24 cellular contexts compared by ENCODE assay signal in genomic region chr22:25482091-25482760, GRCh38.
DNase-seq lines count a peak whose midpoint lies in the region; ATAC-seq and TF ChIP-seq lines count a peak whose summit lies in the region.
"Had no signal": no experiment of that assay in that cellular context is flagged by ENCODE, and none has a peak within 500 bp of the region (broad histone marks: within the 10 kb centered on the region; RNA-seq: fewer than 3 reads in every experiment).

No MANE protein-coding gene starts in this region.

- no peaks in the 10 kb centered on the region; the same call in 1 of the 2 replicates for H3K9me3 ChIP-seq in BE2C
- H3K9me3 ChIP-seq: upper lobe of left lung had no signal

- peaks cover 9% of the 10 kb centered on the region for H3K9me3 Mint-ChIP-seq in activated naive CD8-positive, alpha-beta T cell treated with anti-CD3 and anti-CD28 coated beads, Interleukin-2, amount 50 U/mL, for 24 hours
- H3K9me3 Mint-ChIP-seq: activated T-cell treated with anti-CD3 and anti-CD28 coated beads, Interleukin-2, amount 50 U/mL, for 4 hours; natural killer cell had no signal

- H3K4me3 Mint-ChIP-seq in activated naive CD8-positive, alpha-beta T cell treated with anti-CD3 and anti-CD28 coated beads, Interleukin-2, amount 50 U/mL, for 24 hours: no peak overlapping the region
- H3K4me3 Mint-ChIP-seq: activated T-cell treated with anti-CD3 and anti-CD28 coated beads, Interleukin-2, amount 50 U/mL, for 4 hours; HFFc6; natural killer cell had no signal

- H3K4me3 ChIP-seq in BE2C (ENCODE audit: low read depth, low read length): peak overlapping the region; percentile 34
- no peak overlapping the region for H3K4me3 ChIP-seq in H7 (ENCODE audit: insufficient read depth, low read depth, low read length)
- H3K4me3 ChIP-seq: stomach, upper lobe of left lung had no signal

- DNase-seq in BE2C (peak; percentile 94), H7 (peak; percentile 58), NCI-H2107 treated with DMSO at 0.1 percent for 48 hours (lab: John Stamatoyannopoulos, UW; ENCODE audit: unreplicated experiment) (no peak), left lobe of liver (ENCODE audit: low spot score) (no peak)
- no peak for DNase-seq in activated naive CD8-positive, alpha-beta T cell treated with anti-CD3 and anti-CD28 coated beads, Interleukin-2, amount 50 U/mL, for 24 hours
- DNase-seq: activated naive CD4-positive, alpha-beta T cell; activated T-cell treated with anti-CD3 and anti-CD28 coated beads, Interleukin-2, amount 50 U/mL, for 4 hours; dermis blood vessel endothelial cell; DMS153; HFFc6; Kasumi-1; left cardiac atrium; midbrain; natural killer cell; NCI-H1092 treated with DMSO at 0.1 percent for 48 hours; NCI-H2029 treated with DMSO at 0.1 percent for 48 hours; NCI-H526; stomach; upper lobe of left lung had no signal

- peaks cover 42% of the 10 kb centered on the region for H3K36me3 Mint-ChIP-seq in activated naive CD8-positive, alpha-beta T cell treated with anti-CD3 and anti-CD28 coated beads, Interleukin-2, amount 50 U/mL, for 24 hours (ENCODE audit: low read depth)

- H3K27me3 ChIP-seq in BE2C: no peaks in the 10 kb centered on the region
- H3K27me3 ChIP-seq in H7 (ENCODE audit: control insufficient read depth, insufficient read depth, low read length): no peaks in the 10 kb centered on the region
- H3K27me3 ChIP-seq in layer of hippocampus (ENCODE audit: control insufficient read depth, insufficient read depth, low read length): no peaks in the 10 kb centered on the region
- H3K27me3 ChIP-seq: stomach, upper lobe of left lung had no signal

- H3K36me3 ChIP-seq in BE2C (peaks cover 48% of the 10 kb centered on the region), H7 (replicated peaks; ENCODE audit: control insufficient read depth, insufficient read depth, low read length) (peaks cover 2% of the 10 kb centered on the region)

- peak; percentile 75 for ATAC-seq in SK-N-SH treated with all-trans-retinoic acid at 6 μM for 48 hours
- ATAC-seq in GM21447 (IDR thresholded peaks at IDR 0.05; ENCODE audit: unreplicated experiment): no peak
- no peak for ATAC-seq in activated naive CD8-positive, alpha-beta T cell treated with anti-CD3 and anti-CD28 coated beads, Interleukin-2, amount 50 U/mL, for 24 hours
- ATAC-seq in left lobe of liver: no peak
- ATAC-seq: activated CD4-positive, CD25-positive, alpha-beta regulatory T cell treated with anti-CD3 and anti-CD28 coated beads, Interleukin-2, amount 50 U/mL, for 24 hours; activated T-cell treated with anti-CD3 and anti-CD28 coated beads, Interleukin-2, amount 50 U/mL, for 4 hours; natural killer cell had no signal

- TF ChIP-seq CTCF in BE2C (IDR thresholded peaks at IDR 0.05; ENCODE audit: low read depth, low read length): no peak

- H3K27ac Mint-ChIP-seq in activated naive CD8-positive, alpha-beta T cell treated with anti-CD3 and anti-CD28 coated beads, Interleukin-2, amount 50 U/mL, for 24 hours: no peak overlapping the region
- H3K27ac Mint-ChIP-seq: HFFc6, natural killer cell had no signal

- H3K4me1 ChIP-seq in BE2C: peaks cover 18% of the 10 kb centered on the region
- H3K4me1 ChIP-seq: upper lobe of left lung had no signal

- no peaks in the 10 kb centered on the region for H3K27me3 Mint-ChIP-seq in activated naive CD8-positive, alpha-beta T cell treated with anti-CD3 and anti-CD28 coated beads, Interleukin-2, amount 50 U/mL, for 24 hours

- H3K4me1 Mint-ChIP-seq in activated naive CD8-positive, alpha-beta T cell treated with anti-CD3 and anti-CD28 coated beads, Interleukin-2, amount 50 U/mL, for 24 hours: peaks cover 40% of the 10 kb centered on the region

- H3K27ac ChIP-seq in layer of hippocampus (ENCODE audit: low read depth, low read length): peak overlapping the region; percentile 8
- H3K27ac ChIP-seq: RWPE1, stomach, upper lobe of left lung had no signal

TF ChIP-seq in SK-N-SH treated with all-trans-retinoic acid at 6 μM for 48 hours, 23 proteins besides CTCF, POLR2A, EP300 and RAD21:
- no peak for TF ChIP-seq CSDC2 (CRISPR knock-in tag; IDR thresholded peaks at IDR 0.05)
- peak; percentile 61; the same call in 1 of the 2 replicates for TF ChIP-seq TCF4 (CRISPR knock-in tag; IDR thresholded peaks at IDR 0.05; ENCODE audit: borderline replicate concordance)
- peak; percentile 75; the same call in 1 of the 2 replicates for TF ChIP-seq TSHZ2 (CRISPR knock-in tag; IDR thresholded peaks at IDR 0.05)
- TF ChIP-seq ISL1 (CRISPR knock-in tag; IDR thresholded peaks at IDR 0.05): peak; percentile 11; the same call in 1 of the 2 replicates

Comparison
In these comparisons a context has a peak if more than half of its experiments do, and no peak if none do; other contexts are left out.
1. DNase-seq: peak in BE2C (single experiment) and H7 (single experiment); none in activated naive CD8-positive, alpha-beta T cell treated with anti-CD3 and anti-CD28 coated beads, Interleukin-2, amount 50 U/mL, for 24 hours (single experiment), NCI-H2107 treated with DMSO at 0.1 percent for 48 hours (single experiment) and left lobe of liver (single experiment).